Comparison of ENCODE assay signal across 8 cellular contexts in the genomic region with DNA sequence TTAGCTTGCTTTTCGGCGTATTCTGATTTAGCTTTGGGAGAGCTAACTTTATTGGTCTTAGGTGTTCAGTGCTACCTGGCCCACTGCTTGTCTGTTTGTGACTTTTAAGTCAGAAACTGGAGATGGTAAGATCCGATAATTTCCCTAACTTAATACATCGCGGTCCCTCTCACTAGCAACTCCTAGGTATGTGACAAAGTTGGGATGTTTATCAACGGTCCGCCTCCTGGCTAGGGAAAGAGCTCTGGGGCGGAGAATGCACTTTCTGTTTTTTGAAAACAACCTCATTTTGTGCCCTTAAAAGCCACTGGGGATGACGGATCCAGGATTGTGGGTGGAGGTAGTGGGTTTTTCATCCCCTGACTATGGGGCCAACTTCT. TPM values are rescaled to one million over a fixed set of nuclear protein-coding genes. Genes with fewer than 3 reads are reported as not detected.
A peak's percentile ranks its signal among the peaks of the same experiment; 100 is the strongest.
DNase-seq lines count a peak whose midpoint lies in the region; ATAC-seq, FAIRE-seq and TF ChIP-seq lines count a peak whose summit lies in the region.

No MANE protein-coding gene starts in this region.

- H3K9ac ChIP-seq in HUES64 (ENCODE audit: low read depth, low read length), result peak overlapping the region; percentile 80

- H3K9me3 ChIP-seq in HUES64 (ENCODE audit: insufficient read depth, low read depth, low read length), result no peaks in the 10 kb centered on the region

- peaks cover 39% of the 10 kb centered on the region for H3K27me3 ChIP-seq in HUES64 (ENCODE audit: insufficient read depth, low read length)

- H3K27ac Mint-ChIP-seq in brain (peak overlapping the region; percentile 96 to 99 (median 98)), mesothelial cell of epicardium (peak overlapping the region; percentile 95)

- WGBS in HUES64, result under 1% methylated on average over 8 of the region's 9 CpGs

- DNase-seq in ACHN (peak; percentile 27), mesothelial cell of epicardium (ENCODE audit: low spot score in 2 of 2, unreplicated experiment in 2 of 2) (no peak), hippocampal formation (lab: John Stamatoyannopoulos, UW) (no peak), RCC 7860 (ENCODE audit: low spot score) (no peak), NCI-H146 treated with DMSO at 0.1 percent for 48 hours (lab: John Stamatoyannopoulos, UW; ENCODE audit: unreplicated experiment) (no peak)

- TF ChIP-seq CTCF in brain (conservative IDR thresholded peaks at IDR 0.05), result no peak
- TF ChIP-seq CTCF in mesothelial cell of epicardium (IDR thresholded peaks at IDR 0.05; ENCODE audit: unreplicated experiment), result no peak

- H3K4me1 ChIP-seq in HUES64 (ENCODE audit: insufficient read depth, low read length), result peaks cover 50% of the 10 kb centered on the region

- FAIRE-seq in RCC 7860 (lab: Jason Lieb, UNC), result no peak

- H3K4me3 Mint-ChIP-seq in brain, result peak overlapping the region; percentile 96 to 99 (median 99)
- H3K4me3 Mint-ChIP-seq in mesothelial cell of epicardium, result peak overlapping the region; percentile 99

- H3K36me3 ChIP-seq in HUES64 (ENCODE audit: insufficient read depth, low read length), result peaks cover 35% of the 10 kb centered on the region

- H3K27me3 Mint-ChIP-seq in brain (peaks cover 33% of the 10 kb centered on the region), mesothelial cell of epicardium (ENCODE audit: low read depth) (no peaks in the 10 kb centered on the region)

- in situ Hi-C loops in ACHN (cut with HindIII; ENCODE audit: low pct_ligation_motif_present, low pct_unique_long_range_greater_than_20kb, low sequenced_read_pairs), result no loop called here

- peaks cover 45% of the 10 kb centered on the region for H3K36me3 Mint-ChIP-seq in brain
- peaks cover 9% of the 10 kb centered on the region for H3K36me3 Mint-ChIP-seq in mesothelial cell of epicardium

- H3K9me3 Mint-ChIP-seq in brain (peaks cover 0 to 3% (median 0%) of the 10 kb centered on the region in 5 experiments), mesothelial cell of epicardium (no peaks in the 10 kb centered on the region)

- no peak for ATAC-seq in HG03469 (IDR thresholded peaks at IDR 0.05; ENCODE audit: unreplicated experiment)

- peak overlapping the region; percentile 81 for H3K4me3 ChIP-seq in HUES64 (ENCODE audit: low read length)

- peaks cover 81% of the 10 kb centered on the region for H3K4me1 Mint-ChIP-seq in brain
- H3K4me1 Mint-ChIP-seq in mesothelial cell of epicardium, result peaks cover 63% of the 10 kb centered on the region

- no peak overlapping the region for H3K27ac ChIP-seq in HUES64 (ENCODE audit: low read depth, low read length)

RNA-seq across cellular contexts. Expression of a gene that starts 1.2 kb away (rescaled TPM):
- 12.7 TPM for polyA plus RNA-seq in HUES64 (2013, experiment 1 of 2)
- 19.9 TPM for polyA plus RNA-seq in HUES64 (2013, experiment 2 of 2)
- polyA plus RNA-seq in brain (ENCODE audit: insufficient read depth, low read depth, low replicate concordance), result 81.4 TPM
- 23.6 to 28.3 TPM (median 25.0 TPM) in 3 replicates for total RNA-seq in mesothelial cell of epicardium

RNA-seq across cellular contexts. Expression of a gene that starts 22.4 kb away (rescaled TPM):
- 14.3 TPM for polyA plus RNA-seq in HUES64 (2013, experiment 1 of 2)
- polyA plus RNA-seq in HUES64 (2013, experiment 2 of 2), result 17.4 TPM
- 11.3 TPM for polyA plus RNA-seq in brain (ENCODE audit: insufficient read depth, low read depth, low replicate concordance)
- total RNA-seq in mesothelial cell of epicardium, result 0.53 to 1.1 TPM (median 1.0 TPM) in 3 replicates
